In the genomic region with DNA sequence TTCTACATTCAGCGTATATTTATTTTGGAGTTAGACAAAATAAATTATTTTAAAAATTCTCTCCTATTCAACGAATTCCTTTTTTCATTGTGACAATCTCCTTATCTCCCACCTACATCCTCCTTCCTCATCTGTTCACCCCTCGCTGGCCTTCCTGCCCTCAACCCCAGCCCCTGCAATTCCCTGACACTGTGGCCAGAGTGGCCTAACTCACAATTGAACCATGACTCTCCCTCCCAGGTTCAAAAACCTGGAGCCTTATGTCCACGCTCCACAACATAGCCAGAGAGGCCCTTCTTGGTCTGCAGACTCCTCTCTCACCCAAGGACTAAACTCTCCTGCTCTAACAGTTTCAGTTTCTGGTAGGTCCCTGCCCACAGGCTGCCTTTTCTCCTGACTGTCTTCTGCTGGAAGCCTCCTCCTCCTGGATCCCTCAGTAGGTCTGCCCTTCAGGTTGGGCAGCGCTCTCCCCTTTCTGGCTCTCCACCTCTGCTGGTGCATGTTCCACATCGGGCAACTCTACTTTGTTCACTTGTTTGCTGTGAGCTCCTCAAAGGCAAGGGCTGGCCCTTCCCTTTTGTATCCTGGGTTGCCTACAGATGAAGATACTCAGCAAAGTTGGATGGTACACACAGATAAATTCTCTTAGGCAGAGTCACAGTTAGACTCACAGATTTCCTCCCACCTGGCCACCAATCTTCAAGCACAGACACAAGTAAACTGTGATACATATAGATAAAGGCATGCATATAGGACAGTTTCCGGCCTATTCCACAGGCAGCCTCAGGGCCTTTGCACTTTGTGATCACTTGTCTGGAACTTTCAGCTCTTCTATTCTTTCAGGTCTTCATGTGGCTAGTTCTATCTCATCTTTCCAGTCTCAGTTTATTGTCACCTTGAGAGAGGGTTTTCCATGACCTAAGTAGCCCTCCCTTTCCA, we compare ENCODE assay signal across 28 cellular contexts.
"Had no signal": no experiment of that assay in that cellular context is flagged by ENCODE, and none has a peak within 500 bp of the region (broad histone marks: within the 10 kb centered on the region; RNA-seq: fewer than 3 reads in every experiment).

No MANE protein-coding gene starts in this region.

- H3K27ac Mint-ChIP-seq: activated CD4-positive, alpha-beta memory T cell treated with anti-CD3 and anti-CD28 coated beads for 36 hours; activated CD4-positive, alpha-beta T cell treated with anti-CD3 and anti-CD28 coated beads, Interleukin-2, amount 10 ng/mL, durations not matched to agents 24 days and 14 days; activated naive CD4-positive, alpha-beta T cell treated with anti-CD3 and anti-CD28 coated beads, Interleukin-2, amount 50 U/mL, for 24 hours; activated naive CD8-positive, alpha-beta T cell treated with anti-CD3 and anti-CD28 coated beads, Interleukin-2, amount 10 ng/mL, durations not matched to agents 7 days and 5 days; activated T-cell treated with anti-CD3 and anti-CD28 coated beads, Interleukin-2, amount 50 U/mL, for 72 hours; activated T-helper 17 cell treated with anti-CD3 and anti-CD28 coated beads, Interleukin-2, amount 50 U/mL, for 72 hours; IgD-negative memory B cell; T-helper 1 cell treated with Interleukin-12 subunit alpha and Interleukin-12 subunit beta and Interleukin-4 antibody, amounts not matched to agents 30 μg/mL and 1 μg/mL, for 36 hours; T-helper 2 cell treated with Interferon-gamma antibody and Interleukin-4, amounts not matched to agents 5 μg/mL and 100 μg/mL, for 36 hours had no signal

- H3K4me3 ChIP-seq: ascending aorta, cardiac muscle cell, MG63, SJCRH30, SK-N-MC had no signal

- H3K27me3 Mint-ChIP-seq: activated CD4-positive, alpha-beta memory T cell treated with anti-CD3 and anti-CD28 coated beads for 36 hours; activated naive CD4-positive, alpha-beta T cell treated with anti-CD3 and anti-CD28 coated beads, Interleukin-2, amount 50 U/mL, for 24 hours; activated T-helper 17 cell treated with anti-CD3 and anti-CD28 coated beads, Interleukin-2, amount 50 U/mL, for 72 hours had no signal

- H3K4me1 Mint-ChIP-seq: activated naive CD4-positive, alpha-beta T cell treated with anti-CD3 and anti-CD28 coated beads, Interleukin-2, amount 50 U/mL, for 24 hours; activated T-helper 17 cell treated with anti-CD3 and anti-CD28 coated beads, Interleukin-2, amount 50 U/mL, for 72 hours; IgD-negative memory B cell had no signal

- DNase-seq: activated CD4-positive, alpha-beta memory T cell treated with anti-CD3 and anti-CD28 coated beads for 36 hours; activated CD4-positive, alpha-beta T cell treated with anti-CD3 and anti-CD28 coated beads, Interleukin-2, amount 10 ng/mL, durations not matched to agents 24 days and 14 days; activated effector memory CD4-positive, alpha-beta T cell treated with anti-CD3 and anti-CD28 coated beads, Interleukin-2, amount 50 U/mL, for 16 hours; activated naive CD4-positive, alpha-beta T cell; activated naive CD8-positive, alpha-beta T cell treated with anti-CD3 and anti-CD28 coated beads, Interleukin-2, amount 10 ng/mL, durations not matched to agents 7 days and 5 days; activated T-cell treated with anti-CD3 and anti-CD28 coated beads, Interleukin-2, amount 50 U/mL, for 1 hour; activated T-cell treated with anti-CD3 and anti-CD28 coated beads, Interleukin-2, amount 50 U/mL, for 72 hours; amygdala; Kasumi-1; KG1; MG63; NCI-H1048; NCI-H1105 treated with DMSO at 0.1 percent for 48 hours; NCI-H1436; NCI-H1694 treated with DMSO at 0.1 percent for 48 hours; NCI-H2029; NCI-H345; SHP77; SJCRH30 had no signal

- H3K4me3 Mint-ChIP-seq: activated CD4-positive, alpha-beta memory T cell treated with anti-CD3 and anti-CD28 coated beads for 36 hours; activated CD4-positive, alpha-beta T cell treated with anti-CD3 and anti-CD28 coated beads, Interleukin-2, amount 10 ng/mL, durations not matched to agents 24 days and 14 days; activated naive CD4-positive, alpha-beta T cell treated with anti-CD3 and anti-CD28 coated beads, Interleukin-2, amount 50 U/mL, for 24 hours; activated naive CD8-positive, alpha-beta T cell treated with anti-CD3 and anti-CD28 coated beads, Interleukin-2, amount 10 ng/mL, durations not matched to agents 7 days and 5 days; activated T-cell treated with anti-CD3 and anti-CD28 coated beads, Interleukin-2, amount 50 U/mL, for 72 hours; activated T-helper 17 cell treated with anti-CD3 and anti-CD28 coated beads, Interleukin-2, amount 50 U/mL, for 72 hours; IgD-negative memory B cell; T-helper 1 cell treated with Interleukin-12 subunit alpha and Interleukin-12 subunit beta and Interleukin-4 antibody, amounts not matched to agents 30 μg/mL and 1 μg/mL, for 36 hours; T-helper 2 cell treated with Interferon-gamma antibody and Interleukin-4, amounts not matched to agents 5 μg/mL and 100 μg/mL, for 36 hours had no signal

- H3K36me3 Mint-ChIP-seq: activated CD4-positive, alpha-beta memory T cell treated with anti-CD3 and anti-CD28 coated beads for 36 hours; activated naive CD8-positive, alpha-beta T cell treated with anti-CD3 and anti-CD28 coated beads, Interleukin-2, amount 10 ng/mL, durations not matched to agents 7 days and 5 days; IgD-negative memory B cell had no signal

- H3K9me3 Mint-ChIP-seq: activated CD4-positive, alpha-beta memory T cell treated with anti-CD3 and anti-CD28 coated beads for 36 hours; activated CD4-positive, alpha-beta T cell treated with anti-CD3 and anti-CD28 coated beads, Interleukin-2, amount 10 ng/mL, durations not matched to agents 24 days and 14 days; activated naive CD4-positive, alpha-beta T cell treated with anti-CD3 and anti-CD28 coated beads, Interleukin-2, amount 50 U/mL, for 24 hours; activated naive CD8-positive, alpha-beta T cell treated with anti-CD3 and anti-CD28 coated beads, Interleukin-2, amount 10 ng/mL, durations not matched to agents 7 days and 5 days; activated T-cell treated with anti-CD3 and anti-CD28 coated beads, Interleukin-2, amount 50 U/mL, for 72 hours; activated T-helper 17 cell treated with anti-CD3 and anti-CD28 coated beads, Interleukin-2, amount 50 U/mL, for 72 hours; IgD-negative memory B cell; T-helper 1 cell treated with Interleukin-12 subunit alpha and Interleukin-12 subunit beta and Interleukin-4 antibody, amounts not matched to agents 30 μg/mL and 1 μg/mL, for 36 hours; T-helper 2 cell treated with Interferon-gamma antibody and Interleukin-4, amounts not matched to agents 5 μg/mL and 100 μg/mL, for 36 hours had no signal

- H3K4me1 ChIP-seq: ascending aorta, SJCRH30 had no signal

- H3K9me3 ChIP-seq: ascending aorta, MG63, SJCRH30 had no signal

- H3K27ac ChIP-seq: ascending aorta, cardiac muscle cell, SJCRH30, SK-N-MC had no signal

- H3K27me3 ChIP-seq: ascending aorta, cardiac muscle cell, MG63, SJCRH30 had no signal

- H3K36me3 ChIP-seq: cardiac muscle cell, MG63, SJCRH30 had no signal

- ATAC-seq: activated T-cell treated with anti-CD3 and anti-CD28 coated beads, Interleukin-2, amount 50 U/mL, for 72 hours; activated T-helper 17 cell treated with anti-CD3 and anti-CD28 coated beads, Interleukin-2, amount 50 U/mL, for 72 hours; Panc1 had no signal
